ENCODE assay signal across 29 cellular contexts in the genomic region with DNA sequence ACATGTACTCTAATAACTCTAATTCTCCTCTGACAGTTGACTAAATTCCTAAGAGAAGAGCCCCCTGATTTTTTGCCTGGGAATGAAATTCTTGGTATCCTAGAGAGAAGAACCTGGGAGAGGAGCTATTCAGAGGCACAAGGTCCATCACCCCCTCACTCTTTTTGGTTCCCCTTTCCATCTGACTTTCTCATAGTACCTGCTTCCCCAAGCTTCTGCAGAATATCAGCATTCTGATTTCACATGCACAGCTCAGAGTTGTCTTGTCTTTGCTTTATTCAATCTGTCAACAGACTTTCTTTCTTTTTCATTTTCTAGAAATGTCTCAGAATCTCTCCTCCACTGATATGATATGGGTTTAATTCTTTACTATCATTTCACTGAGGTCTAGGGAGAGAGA.
DNase-seq lines count a peak whose midpoint lies in the region; ATAC-seq and TF ChIP-seq lines count a peak whose summit lies in the region.
"Had no signal": no experiment of that assay in that cellular context is flagged by ENCODE, and none has a peak within 500 bp of the region (broad histone marks: within the 10 kb centered on the region; RNA-seq: fewer than 3 reads in every experiment).

No MANE protein-coding gene starts in this region.

- H3K36me3 ChIP-seq in psoas muscle (ENCODE audit: insufficient read depth in 1 of 2, low read depth in 1 of 2) = no peaks in the 10 kb centered on the region
- H3K36me3 ChIP-seq: suprapubic skin had no signal

- no peaks in the 10 kb centered on the region for H3K27me3 ChIP-seq in psoas muscle (ENCODE audit: insufficient read depth in 3 of 3, low read length in 2 of 3)
- H3K27me3 ChIP-seq: hepatocyte, suprapubic skin had no signal

- H3K27ac ChIP-seq in psoas muscle = no peak overlapping the region
- H3K27ac ChIP-seq: skin epidermis, suprapubic skin, VCaP had no signal

- DNase-seq in GM12865 (ENCODE audit: low read depth) (peak; percentile 68), RPMI8226 (peak; percentile 6), left ventricle myocardium superior (no peak), psoas muscle (no peak)
- DNase-seq: activated CD4-positive, alpha-beta T cell treated with anti-CD3 and anti-CD28 coated beads, Interleukin-2, amount 10 ng/mL, durations not matched to agents 24 days and 14 days; activated naive CD4-positive, alpha-beta T cell treated with anti-CD3 and anti-CD28 coated beads, Interleukin-2, amount 10 ng/mL, durations not matched to agents 7 days and 5 days; AML-193; amniotic stem cell; CD8-positive, alpha-beta memory T cell; DMS153; effector memory CD8-positive, alpha-beta T cell; foreskin melanocyte; HCEC 1CT; immature natural killer cell; Karpas-422; naive thymus-derived CD8-positive, alpha-beta T cell; NCI-H187; NCI-H2227 treated with DMSO at 0.1 percent for 48 hours; stimulated activated CD4-positive, alpha-beta T cell treated with anti-CD3 and anti-CD28 coated beads, Interleukin-2, amount 100 ng/mL, for 24 hours had no signal

- H3K4me3 ChIP-seq in GM12865 (ENCODE audit: low read depth, low read length) (peak overlapping the region; percentile 17), psoas muscle (no peak overlapping the region)
- H3K4me3 ChIP-seq: hepatocyte, skin epidermis, suprapubic skin had no signal

- intact Hi-C loops in left ventricle myocardium superior (cut with micrococcal nuclease) (no loop called here), psoas muscle (cut with DNase I) (no loop called here)

- peaks cover 10% of the 10 kb centered on the region for H3K9me3 ChIP-seq in psoas muscle
- H3K9me3 ChIP-seq: suprapubic skin had no signal

- no peaks in the 10 kb centered on the region for H3K4me1 ChIP-seq in psoas muscle
- H3K4me1 ChIP-seq: suprapubic skin had no signal

- ATAC-seq in GM19328 (IDR thresholded peaks at IDR 0.05; ENCODE audit: unreplicated experiment) (peak; percentile 26), HG02884 (IDR thresholded peaks at IDR 0.05; ENCODE audit: unreplicated experiment) (peak; percentile 35), GM19455 (IDR thresholded peaks at IDR 0.05; ENCODE audit: unreplicated experiment) (no peak), left ventricle myocardium superior (no peak), psoas muscle (no peak), HG02678 (IDR thresholded peaks at IDR 0.05; ENCODE audit: unreplicated experiment) (no peak)
- ATAC-seq: effector memory CD8-positive, alpha-beta T cell; left lobe of liver; naive thymus-derived CD8-positive, alpha-beta T cell; SK-N-SH treated with all-trans-retinoic acid at 6 μM for 48 hours had no signal

- TF ChIP-seq CTCF in GM12865 (IDR thresholded peaks at IDR 0.05; ENCODE audit: insufficient read depth, low read depth, low read length, missing control alignments) (no peak), psoas muscle (IDR thresholded peaks at IDR 0.05) (no peak)

Comparison
In these comparisons a context has a peak if more than half of its experiments do, and no peak if none do; other contexts are left out.
1. DNase-seq: peak in GM12865 (single experiment) and RPMI8226 (single experiment); none in left ventricle myocardium superior (single experiment) and psoas muscle (0 of 2).
2. ATAC-seq: peak in GM19328 (single experiment) and HG02884 (single experiment); none in GM19455 (single experiment), left ventricle myocardium superior (single experiment), psoas muscle (0 of 4) and HG02678 (single experiment).